In genomic region chr6:85135376-85136094, GRCh38 we compare ENCODE assay signal across 28 cellular contexts.
A peak's percentile ranks its signal among the peaks of the same experiment; 100 is the strongest.
DNase-seq lines count a peak whose midpoint lies in the region; TF ChIP-seq lines count a peak whose summit lies in the region.
"Had no signal": no experiment of that assay in that cellular context is flagged by ENCODE, and none has a peak within 500 bp of the region (broad histone marks: within the 10 kb centered on the region; RNA-seq: fewer than 3 reads in every experiment).

No MANE protein-coding gene starts in this region.

- H3K36me3 ChIP-seq in adipocyte (ENCODE audit: control insufficient read depth, insufficient read depth, low read length, severe bottlenecking), result no peaks in the 10 kb centered on the region
- H3K36me3 ChIP-seq in uterus, result no peaks in the 10 kb centered on the region
- H3K36me3 ChIP-seq: thoracic aorta, vagina, WERI-Rb-1 had no signal

- no peak overlapping the region for H3K9ac ChIP-seq in adipocyte (ENCODE audit: low read length)

- intact Hi-C loops in uterus (cut with DNase I; ENCODE audit: low total_unique reads), result no loop called here

- no peak for TF ChIP-seq POLR2A in uterus (IDR thresholded peaks at IDR 0.05)

- peak overlapping the region; percentile 12 to 18 for H3K27ac ChIP-seq in uterus
- H3K27ac ChIP-seq: 22Rv1, body of pancreas, thoracic aorta, vagina, WERI-Rb-1 had no signal

- TF ChIP-seq CTCF in fibroblast of the aortic adventitia (IDR thresholded peaks at IDR 0.05; ENCODE audit: insufficient read depth, low read length), result no peak
- no peak for TF ChIP-seq CTCF in uterus (IDR thresholded peaks at IDR 0.05)

- peak; percentile 10 for DNase-seq in NCI-H82 (lab: John Stamatoyannopoulos, UW)
- DNase-seq in NCI-H82 treated with DMSO at 0.1 percent for 48 hours (lab: John Stamatoyannopoulos, UW; ENCODE audit: unreplicated experiment), result no peak
- DNase-seq in adipocyte (ENCODE audit: low read depth), result peak; percentile 20
- peak; percentile 67 for DNase-seq in fibroblast of the aortic adventitia (ENCODE audit: low read depth)
- no peak for DNase-seq in uterus
- DNase-seq in cerebellum (ENCODE audit: low spot score), result no peak
- DNase-seq in NCI-H524 treated with DMSO at 0.1 percent for 48 hours (lab: John Stamatoyannopoulos, UW), result no peak
- no peak for DNase-seq in SKM-1 treated with dmso at 0.1 percent for 144 hours (lab: John Stamatoyannopoulos, UW; ENCODE audit: unreplicated experiment)
- DNase-seq: activated CD4-positive, alpha-beta T cell treated with anti-CD3 and anti-CD28 coated beads for 48 hours; activated CD8-positive, alpha-beta memory T cell treated with anti-CD3 and anti-CD28 coated beads for 24 hours; activated effector memory CD4-positive, alpha-beta T cell treated with Interleukin-2 at 50 U/mL for 16 hours; activated naive CD8-positive, alpha-beta T cell treated with anti-CD3 and anti-CD28 coated beads, Interleukin-2, amount 10 ng/mL, durations not matched to agents 7 days and 5 days; body of pancreas; DMS153; H9; left colon; NCI-H1417; NCI-H2029 treated with DMSO at 0.1 percent for 48 hours; NCI-H2227 treated with DMSO at 0.1 percent for 48 hours; NCI-H748 treated with DMSO at 0.1 percent for 48 hours; OCI-M1; posterior cingulate gyrus; right cardiac atrium; stimulated activated naive CD4-positive, alpha-beta T cell; WERI-Rb-1 had no signal

- H3K9me3 ChIP-seq in adipocyte (ENCODE audit: control insufficient read depth, low read length) (no peaks in the 10 kb centered on the region), uterus (no peaks in the 10 kb centered on the region)
- H3K9me3 ChIP-seq: body of pancreas, thoracic aorta, vagina had no signal

- H3K4me3 ChIP-seq in adipocyte (ENCODE audit: low read length) (peak overlapping the region; percentile 45), fibroblast of the aortic adventitia (ENCODE audit: low read depth, low read length) (no peak overlapping the region), uterus (no peak overlapping the region)
- H3K4me3 ChIP-seq: body of pancreas, thoracic aorta, vagina had no signal

- peaks cover 16% of the 10 kb centered on the region for H3K4me1 ChIP-seq in adipocyte (ENCODE audit: control insufficient read depth, insufficient read depth, low read length)
- H3K4me1 ChIP-seq in uterus, result no peaks in the 10 kb centered on the region
- H3K4me1 ChIP-seq: body of pancreas, vagina had no signal

- no peaks in the 10 kb centered on the region for H3K27me3 ChIP-seq in adipocyte (replicated peaks; ENCODE audit: control insufficient read depth, insufficient read depth, low read length)
- H3K27me3 ChIP-seq in uterus, result no peaks in the 10 kb centered on the region
- H3K27me3 ChIP-seq: body of pancreas, vagina had no signal

Comparison
In these comparisons a context has a peak if more than half of its experiments do, and no peak if none do; other contexts are left out.
1. DNase-seq: peak in NCI-H82 (single experiment), adipocyte (single experiment) and fibroblast of the aortic adventitia (single experiment); none in NCI-H82 treated with DMSO at 0.1 percent for 48 hours (single experiment), uterus (0 of 2), cerebellum (single experiment), NCI-H524 treated with DMSO at 0.1 percent for 48 hours (single experiment) and SKM-1 treated with dmso at 0.1 percent for 144 hours (single experiment).